In genomic region chr9:14913366-14913765, GRCh38 we compare ENCODE assay signal across 21 cellular contexts. TPM values are rescaled to one million over a fixed set of nuclear protein-coding genes. Genes with fewer than 3 reads are reported as not detected.
"Had no signal": no experiment of that assay in that cellular context is flagged by ENCODE, and none has a peak within 500 bp of the region (broad histone marks: within the 10 kb centered on the region; RNA-seq: fewer than 3 reads in every experiment).

No MANE protein-coding gene starts in this region.

- H3K9me3 ChIP-seq: left lung, ovary, psoas muscle, thoracic aorta, tibial nerve, upper lobe of left lung had no signal

- DNase-seq: cortex of kidney; effector memory CD8-positive, alpha-beta T cell; left cardiac atrium; left lung; mesenchymal stem cell; midbrain; naive thymus-derived CD8-positive, alpha-beta T cell; occipital lobe; ovary; posterior cingulate gyrus; psoas muscle; right cardiac atrium; stimulated activated CD4-positive, alpha-beta T cell treated with anti-CD3 and anti-CD28 coated beads, Interleukin-15, amount 100 ng/mL, for 24 hours; stimulated activated CD4-positive, alpha-beta T cell treated with anti-CD3 and anti-CD28 coated beads, Interleukin-2, amount 100 ng/mL, for 48 hours; stimulated activated naive B cell treated with anti-CD40 and anti-IgM and Interleukin-4, amounts not matched to agents 10 μg/mL and 1 μg/mL and 100 μg/mL, for 72 hours; upper lobe of left lung had no signal

- H3K4me3 ChIP-seq: left lung, ovary, psoas muscle, skin epidermis, thoracic aorta, tibial nerve, upper lobe of left lung had no signal

- H3K4me1 ChIP-seq: left lung, psoas muscle, upper lobe of left lung had no signal

- FAIRE-seq: urothelium cell line had no signal

- H3K27ac ChIP-seq: left lung, ovary, psoas muscle, skin epidermis, thoracic aorta, tibial nerve, upper lobe of left lung had no signal

- H3K36me3 ChIP-seq: left lung, ovary, thoracic aorta, tibial nerve, upper lobe of left lung had no signal

RNA-seq across cellular contexts. Expression of gene FREM1, which starts 3.1 kb away (rescaled TPM):
- total RNA-seq: lung microvascular endothelial cell; naive thymus-derived CD8-positive, alpha-beta T cell had no signal
- polyA plus RNA-seq: naive thymus-derived CD8-positive, alpha-beta T cell had no signal
